Comparison of ENCODE assay signal across 14 cellular contexts in the genomic region with DNA sequence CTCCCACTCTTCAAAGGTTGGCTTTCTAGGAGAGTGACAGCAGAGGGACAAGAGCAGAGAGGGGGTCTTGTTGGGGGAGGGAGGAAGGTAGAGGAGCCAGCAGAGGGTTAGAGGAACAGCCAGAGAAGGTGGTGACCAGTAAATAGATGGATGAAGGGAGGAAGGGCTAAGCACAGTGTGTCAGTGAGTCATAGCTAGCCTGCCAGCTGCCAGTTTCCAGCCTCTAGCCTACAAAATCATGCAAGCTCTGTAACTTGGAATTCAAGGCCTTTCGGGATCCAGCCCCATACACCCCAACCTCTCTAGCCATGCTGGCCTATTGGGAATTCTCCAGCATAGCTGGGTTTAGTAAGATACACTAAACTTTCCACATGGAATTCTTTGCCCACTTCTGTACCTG.
DNase-seq lines count a peak whose midpoint lies in the region; ATAC-seq and TF ChIP-seq lines count a peak whose summit lies in the region.
"Had no signal": no experiment of that assay in that cellular context is flagged by ENCODE, and none has a peak within 500 bp of the region (broad histone marks: within the 10 kb centered on the region; RNA-seq: fewer than 3 reads in every experiment).

No MANE protein-coding gene starts in this region.

- no peak for DNase-seq in left cardiac atrium
- no peak for DNase-seq in right atrium auricular region (ENCODE audit: low spot score)
- DNase-seq in astrocyte of the cerebellum (ENCODE audit: low read depth): peak; percentile 37
- peak; percentile 76 for DNase-seq in iris pigment epithelial cell (ENCODE audit: low read depth)
- no peak for DNase-seq in uterus
- no peak for DNase-seq in Kasumi-1 (lab: John Stamatoyannopoulos, UW)
- DNase-seq: activated CD8-positive, alpha-beta memory T cell treated with anti-CD3 and anti-CD28 coated beads, Interleukin-2, amount 10 ng/mL, durations not matched to agents 7 days and 5 days; DMS79 treated with DMSO at 0.1 percent for 48 hours; H9; NCI-H1105 had no signal

- peaks cover 0 to 11% of the 10 kb centered on the region in 2 donors for H3K4me1 ChIP-seq in right atrium auricular region
- no peaks in the 10 kb centered on the region for H3K4me1 ChIP-seq in uterus

- ATAC-seq in left cardiac atrium: peak; percentile 23 to 81
- ATAC-seq in GM19324 (IDR thresholded peaks at IDR 0.05; ENCODE audit: low FRiP score, unreplicated experiment): no peak
- ATAC-seq in GM21447 (IDR thresholded peaks at IDR 0.05; ENCODE audit: unreplicated experiment): no peak
- ATAC-seq: activated CD8-positive, alpha-beta memory T cell treated with anti-CD3 and anti-CD28 coated beads, Interleukin-2, amount 10 ng/mL, durations not matched to agents 7 days and 5 days; left lobe of liver had no signal

- intact Hi-C loops in left cardiac atrium (cut with DNase I) (no loop called here), uterus (cut with DNase I; ENCODE audit: low total_unique reads) (no loop called here)

- no peaks in the 10 kb centered on the region for H3K9me3 ChIP-seq in right atrium auricular region
- no peaks in the 10 kb centered on the region for H3K9me3 ChIP-seq in uterus

- no peak overlapping the region for H3K27ac ChIP-seq in right atrium auricular region
- peak overlapping the region; percentile 8 to 39 for H3K27ac ChIP-seq in uterus
- H3K27ac ChIP-seq: dorsolateral prefrontal cortex had no signal

- H3K27me3 ChIP-seq in right atrium auricular region (no peaks in the 10 kb centered on the region), uterus (no peaks in the 10 kb centered on the region)
- H3K27me3 ChIP-seq: dorsolateral prefrontal cortex had no signal

- no peak for TF ChIP-seq POLR2A in uterus (IDR thresholded peaks at IDR 0.05)

- H3K36me3 ChIP-seq in right atrium auricular region (peaks cover 36% of the 10 kb centered on the region), uterus (no peaks in the 10 kb centered on the region)

- no peak for TF ChIP-seq CTCF in right atrium auricular region (IDR thresholded peaks at IDR 0.05)
- TF ChIP-seq CTCF in astrocyte of the cerebellum (IDR thresholded peaks at IDR 0.05; ENCODE audit: low read depth, low read length, missing control alignments): no peak
- TF ChIP-seq CTCF in uterus (IDR thresholded peaks at IDR 0.05): no peak

- in situ Hi-C loops in astrocyte of the cerebellum (cut with HindIII; ENCODE audit: low sequenced_read_pairs): no loop called here

- no peak overlapping the region for H3K4me3 ChIP-seq in right atrium auricular region
- H3K4me3 ChIP-seq in astrocyte of the cerebellum (ENCODE audit: low read depth, low read length): no peak overlapping the region
- H3K4me3 ChIP-seq in uterus: no peak overlapping the region
- H3K4me3 ChIP-seq: dorsolateral prefrontal cortex had no signal

Comparison
In these comparisons a context has a peak if more than half of its experiments do, and no peak if none do; other contexts are left out.
1. ATAC-seq: peak in left cardiac atrium (2 of 2); none in GM19324 (single experiment) and GM21447 (single experiment).
2. DNase-seq: peak in astrocyte of the cerebellum (single experiment) and iris pigment epithelial cell (single experiment); none in left cardiac atrium (single experiment), right atrium auricular region (single experiment), uterus (0 of 2) and Kasumi-1 (0 of 2).
3. H3K27ac ChIP-seq: peak in uterus (2 of 2); none in right atrium auricular region (0 of 2).